In genomic region chr6:158050955-158051354, GRCh38 we compare ENCODE assay signal across 21 cellular contexts.
A peak's percentile ranks its signal among the peaks of the same experiment; 100 is the strongest.
DNase-seq lines count a peak whose midpoint lies in the region; ATAC-seq, FAIRE-seq and TF ChIP-seq lines count a peak whose summit lies in the region.
"Had no signal": no experiment of that assay in that cellular context is flagged by ENCODE, and none has a peak within 500 bp of the region (broad histone marks: within the 10 kb centered on the region; RNA-seq: fewer than 3 reads in every experiment).

No MANE protein-coding gene starts in this region.

- no peaks in the 10 kb centered on the region for H3K9me2 ChIP-seq in SK-N-SH
- H3K9me2 ChIP-seq in OCI-LY7 (ENCODE audit: insufficient read depth, low read length): no peaks in the 10 kb centered on the region

- peaks cover 3% of the 10 kb centered on the region for H3K79me2 ChIP-seq in HepG2 (ENCODE audit: insufficient read depth, low read length)
- peaks cover 43% of the 10 kb centered on the region for H3K79me2 ChIP-seq in SK-N-SH (ENCODE audit: insufficient read depth)
- no peaks in the 10 kb centered on the region for H3K79me2 ChIP-seq in OCI-LY7 (ENCODE audit: insufficient read depth, low read depth, low read length)

- H3K9me3 Mint-ChIP-seq in T-helper 2 cell treated with Interferon-gamma antibody and Interleukin-4, amounts not matched to agents 5 μg/mL and 100 μg/mL, for 36 hours: no peaks in the 10 kb centered on the region
- H3K9me3 Mint-ChIP-seq: endodermal cell, immature natural killer cell had no signal

- no peak for TF ChIP-seq EP300 in HepG2 (IDR thresholded peaks at IDR 0.05; ENCODE audit: low read depth in 2 of 2, low read length in 2 of 2)
- no peak for TF ChIP-seq EP300 in HepG2 (CRISPR knock-in tag; IDR thresholded peaks at IDR 0.05; ENCODE audit: borderline replicate concordance)
- no peak for TF ChIP-seq EP300 in SK-N-SH (IDR thresholded peaks at IDR 0.05; ENCODE audit: borderline replicate concordance in 1 of 2, low read depth in 1 of 2, low read length in 1 of 2)

- WGBS in HepG2 (ENCODE audit: low lambda C conversion rate): 93% methylated on average over 4 of the region's 4 CpGs
- 92% methylated on average over 2 of the region's 4 CpGs for WGBS in right lobe of liver (ENCODE audit: insufficient coverage, low coverage, low lambda C conversion rate, missing lambda C conversion rate)
- 46% methylated on average over 3 of the region's 4 CpGs for WGBS in SK-N-SH (ENCODE audit: low lambda C conversion rate)

- H3K4me3 Mint-ChIP-seq in T-helper 2 cell treated with Interferon-gamma antibody and Interleukin-4, amounts not matched to agents 5 μg/mL and 100 μg/mL, for 36 hours: no peak overlapping the region
- H3K4me3 Mint-ChIP-seq: endodermal cell, immature natural killer cell, neural crest cell had no signal

- H3K4me1 ChIP-seq in HepG2 (ENCODE audit: insufficient read depth, low read length) (peaks cover 41% of the 10 kb centered on the region), right lobe of liver (no peaks in the 10 kb centered on the region), SK-N-SH (ENCODE audit: control insufficient read depth in 1 of 2, insufficient read depth in 2 of 2, low read depth in 1 of 2, low read length in 1 of 2) (no peaks in the 10 kb centered on the region; a peak in 1 of 4 replicates), OCI-LY7 (ENCODE audit: insufficient read depth, low read length, poor library complexity, severe bottlenecking) (no peaks in the 10 kb centered on the region)

- no peak overlapping the region for H3K27ac Mint-ChIP-seq in T-helper 2 cell treated with Interferon-gamma antibody and Interleukin-4, amounts not matched to agents 5 μg/mL and 100 μg/mL, for 36 hours
- H3K27ac Mint-ChIP-seq: endodermal cell had no signal

- H3K4me3 ChIP-seq in HepG2 (replicated peaks in 1 of 3; ENCODE audit: insufficient read depth in 1 of 3, low read depth in 2 of 3, low read length in 3 of 3): no peak overlapping the region
- no peak overlapping the region for H3K4me3 ChIP-seq in right lobe of liver
- no peak overlapping the region for H3K4me3 ChIP-seq in SK-N-SH (ENCODE audit: low read depth in 2 of 2, low read length in 1 of 2)
- H3K4me3 ChIP-seq in fibroblast of the aortic adventitia (ENCODE audit: low read depth, low read length): no peak overlapping the region
- H3K4me3 ChIP-seq in OCI-LY7 (ENCODE audit: low read depth, low read length, poor library complexity, severe bottlenecking): no peak overlapping the region
- H3K4me3 ChIP-seq: SK-N-MC had no signal

- H3K36me3 ChIP-seq in HepG2 (replicated peaks in 1 of 2; ENCODE audit: control insufficient read depth in 1 of 2, insufficient read depth in 2 of 2, low read length in 2 of 2) (peaks cover 44 to 81% of the 10 kb centered on the region in 2 experiments), right lobe of liver (no peaks in the 10 kb centered on the region), SK-N-SH (replicated peaks in 1 of 2; ENCODE audit: control insufficient read depth in 1 of 2, insufficient read depth in 2 of 2, low read length in 1 of 2) (peaks cover 3 to 39% of the 10 kb centered on the region in 2 experiments), OCI-LY7 (ENCODE audit: insufficient read depth, low read length) (no peaks in the 10 kb centered on the region)

- H3K9ac ChIP-seq in HepG2 (ENCODE audit: insufficient read depth, low read depth, low read length): no peak overlapping the region
- peak overlapping the region; percentile 47; the same call in 1 of the 2 replicates for H3K9ac ChIP-seq in SK-N-SH

- H3K27me3 ChIP-seq in HepG2 (ENCODE audit: control insufficient read depth in 1 of 2, insufficient read depth in 2 of 2, low read length in 2 of 2) (no peaks in the 10 kb centered on the region), right lobe of liver (no peaks in the 10 kb centered on the region), SK-N-SH (ENCODE audit: insufficient read depth) (no peaks in the 10 kb centered on the region)

- no peaks in the 10 kb centered on the region for H3K9me3 ChIP-seq in HepG2 (ENCODE audit: low read length)
- H3K9me3 ChIP-seq in right lobe of liver: no peaks in the 10 kb centered on the region
- no peaks in the 10 kb centered on the region for H3K9me3 ChIP-seq in SK-N-SH
- no peaks in the 10 kb centered on the region for H3K9me3 ChIP-seq in OCI-LY7 (ENCODE audit: low read length)

- no peak overlapping the region for H3K4me2 ChIP-seq in HepG2 (ENCODE audit: low read depth, low read length)
- H3K4me2 ChIP-seq in SK-N-SH: peak overlapping the region; percentile 11; the same call in 1 of the 2 replicates
- no peak overlapping the region for H3K4me2 ChIP-seq in OCI-LY7 (ENCODE audit: low read length)

- CTCF ChIA-PET in HepG2 (lab: Yijun Ruan, JAX; ENCODE audit: low intra/inter-chr PET ratio, low total read pairs): no interaction called here
- CTCF ChIA-PET in SK-N-SH (lab: Yijun Ruan, JAX): interaction anchor here (1.9 kb wide), 1 partner anchor 21 kb away, joined by 6 read pairs; no protein-coding TSS in a partner anchor
- CTCF ChIA-PET in OCI-LY7 (lab: Charles Lee; ENCODE audit: unreplicated experiment): no interaction called here

- TF ChIP-seq POLR2A in HepG2 (IDR thresholded peaks at IDR 0.05; ENCODE audit: insufficient read depth in 1 of 2, low read depth in 2 of 2, low read length in 2 of 2): no peak
- no peak for TF ChIP-seq POLR2A in right lobe of liver (IDR thresholded peaks at IDR 0.05)

- intact Hi-C loops in HepG2 (cut with micrococcal nuclease; ENCODE audit: unreplicated experiment) (no loop called here), right lobe of liver (cut with DNase I) (no loop called here), OCI-LY7 (cut with micrococcal nuclease; ENCODE audit: unreplicated experiment) (no loop called here)

- peaks cover 14% of the 10 kb centered on the region for H3K4me1 Mint-ChIP-seq in T-helper 2 cell treated with Interferon-gamma antibody and Interleukin-4, amounts not matched to agents 5 μg/mL and 100 μg/mL, for 36 hours (ENCODE audit: low read depth)
- H3K4me1 Mint-ChIP-seq: endodermal cell, neural crest cell had no signal

- peaks cover 20% of the 10 kb centered on the region for H3K36me3 Mint-ChIP-seq in T-helper 2 cell treated with Interferon-gamma antibody and Interleukin-4, amounts not matched to agents 5 μg/mL and 100 μg/mL, for 36 hours (ENCODE audit: low read depth)

- H3F3A ChIP-seq in SK-N-SH (replicated peaks; ENCODE audit: insufficient read depth): peaks cover 29% of the 10 kb centered on the region

- POLR2A ChIA-PET in HepG2 (lab: Yijun Ruan, JAX): no interaction called here
- POLR2A ChIA-PET in SK-N-SH (lab: Yijun Ruan, JAX): interaction anchor here (1.0 kb wide), 1 partner anchor 8 kb away, joined by 3 read pairs; no protein-coding TSS in a partner anchor
- POLR2A ChIA-PET in OCI-LY7 (lab: Charles Lee): no interaction called here

- in situ Hi-C loops in HepG2 (cut with HindIII; ENCODE audit: extremely low pct_ligation_motif_present, low pct_unique_long_range_greater_than_20kb): no loop called here

- ATAC-seq in HepG2: no peak
- no peak for ATAC-seq in right lobe of liver
- no peak for ATAC-seq in HG03354 (IDR thresholded peaks at IDR 0.05; ENCODE audit: poor library complexity, severe bottlenecking, unreplicated experiment)

- no peak for FAIRE-seq in HepG2 (lab: Jason Lieb, UNC)
- FAIRE-seq: D721Med, H54, TTC549 had no signal

- H3K27ac ChIP-seq in HepG2 (ENCODE audit: extremely low read length, insufficient read depth, low read length): no peak overlapping the region
- H3K27ac ChIP-seq in right lobe of liver: no peak overlapping the region
- H3K27ac ChIP-seq in SK-N-SH (ENCODE audit: low read depth in 2 of 2, low read length in 1 of 2): peak overlapping the region in 1 of 2 experiments; percentile 81; a peak in 2 of 4 replicates
- H3K27ac ChIP-seq in OCI-LY7 (ENCODE audit: low read depth, low read length, poor library complexity, severe bottlenecking): no peak overlapping the region
- H3K27ac ChIP-seq: SK-N-MC had no signal

- TF ChIP-seq RAD21 in HepG2 (CRISPR knock-in tag; IDR thresholded peaks at IDR 0.05) (no peak), SK-N-SH (IDR thresholded peaks at IDR 0.05; ENCODE audit: low read length) (no peak)

- H2AFZ ChIP-seq in HepG2 (ENCODE audit: low read length): no peak overlapping the region
- H2AFZ ChIP-seq in SK-N-SH (ENCODE audit: low read depth): no peak overlapping the region
- no peak overlapping the region for H2AFZ ChIP-seq in OCI-LY7 (ENCODE audit: low read length)

- BruUV-seq in HepG2 (replicated peaks; lab: Mats Ljungman, UMichigan): no TSS peak
- BruUV-seq in OCI-LY7 (replicated peaks; lab: Mats Ljungman, UMichigan): no TSS peak

- no peaks in the 10 kb centered on the region; the same call in 1 of the 2 replicates for H4K20me1 ChIP-seq in HepG2 (ENCODE audit: insufficient read depth, low read length)
- no peaks in the 10 kb centered on the region for H4K20me1 ChIP-seq in SK-N-SH (ENCODE audit: insufficient read depth)
- H4K20me1 ChIP-seq in OCI-LY7 (ENCODE audit: insufficient read depth, low read length): no peaks in the 10 kb centered on the region

- DNase-seq in HepG2 (ENCODE audit: low spot score): no peak
- no peak for DNase-seq in right lobe of liver
- DNase-seq in SK-N-SH: no peak
- DNase-seq in fibroblast of the aortic adventitia (ENCODE audit: low read depth): peak; percentile 18
- no peak for DNase-seq in SHP77 (lab: John Stamatoyannopoulos, UW)
- DNase-seq in OCI-LY7 (ENCODE audit: low spot score): no peak
- no peak for DNase-seq in T-helper 2 cell treated with Interferon-gamma antibody and Interleukin-4, amounts not matched to agents 5 μg/mL and 100 μg/mL, for 36 hours (ENCODE audit: low spot score)
- DNase-seq: activated CD4-positive, alpha-beta T cell treated with anti-CD3 and anti-CD28 coated beads, Interleukin-2, amount 50 U/mL, for 4 hours; endodermal cell; GF-D8; immature natural killer cell; Kasumi-1; NCI-H1417 treated with DMSO at 0.1 percent for 48 hours; stimulated activated CD4-positive, alpha-beta T cell treated with anti-CD3 and anti-CD28 coated beads, Interleukin-1b, Interleukin-23, amount 100 ng/mL, for 48 hours; substantia nigra had no signal

- H3K27me3 Mint-ChIP-seq in T-helper 2 cell treated with Interferon-gamma antibody and Interleukin-4, amounts not matched to agents 5 μg/mL and 100 μg/mL, for 36 hours (ENCODE audit: low read depth): no peaks in the 10 kb centered on the region

- TF ChIP-seq CTCF in HepG2 (CRISPR knock-in tag; IDR thresholded peaks at IDR 0.05) (no peak), right lobe of liver (IDR thresholded peaks at IDR 0.05) (no peak), SK-N-SH (IDR thresholded peaks at IDR 0.05) (no peak), fibroblast of the aortic adventitia (IDR thresholded peaks at IDR 0.05; ENCODE audit: insufficient read depth, low read length) (no peak), OCI-LY7 (conservative IDR thresholded peaks at IDR 0.05; ENCODE audit: low read length) (no peak)

TF ChIP-seq in HepG2, 621 proteins besides CTCF, POLR2A, EP300 and RAD21 (continues in another document):
- TF ChIP-seq MTF1 (CRISPR knock-in tag; IDR thresholded peaks at IDR 0.05) (no peak), ZNF720 (CRISPR knock-in tag; IDR thresholded peaks at IDR 0.05) (no peak), RBM22 (optimal IDR thresholded peaks at IDR 0.05; ENCODE audit: low read length) (peak; percentile 45)

Comparison
In these comparisons a context has a peak if more than half of its experiments do, and no peak if none do; other contexts are left out.
1. Of the 25 proteins assayed by ChIP-seq in both HepG2 and SK-N-SH: peak only in HepG2: none; only in SK-N-SH: FOSL2 and PBX3; in both: none; in neither: 23.